Comparison of ENCODE assay signal across 8 cellular contexts in genomic region chr6:116876635-116877611, GRCh38. TPM values are rescaled to one million over a fixed set of nuclear protein-coding genes. Genes with fewer than 3 reads are reported as not detected.
A peak's percentile ranks its signal among the peaks of the same experiment; 100 is the strongest.
DNase-seq lines count a peak whose midpoint lies in the region; ATAC-seq and TF ChIP-seq lines count a peak whose summit lies in the region.

Gene RFX6, plus strand, starts transcription at chr6:116877242. Its CDS starts 34 bp downstream, at chr6:116877276.

- no peaks in the 10 kb centered on the region for H3K27me3 ChIP-seq in CD4-positive, alpha-beta memory T cell (ENCODE audit: insufficient read depth, low read length)
- H3K27me3 ChIP-seq in colonic mucosa (peaks cover 22% of the 10 kb centered on the region), muscle layer of duodenum (ENCODE audit: low read depth, low read length) (peaks cover 28% of the 10 kb centered on the region), vagina (no peaks in the 10 kb centered on the region)

- H3K27ac ChIP-seq in CD4-positive, alpha-beta memory T cell (ENCODE audit: low read depth, low read length) = no peak within 1 kb of the TSS
- H3K27ac ChIP-seq in colonic mucosa = no peak within 1 kb of the TSS
- H3K27ac ChIP-seq in muscle layer of duodenum (ENCODE audit: low read length) = no peak within 1 kb of the TSS
- no peak within 1 kb of the TSS for H3K27ac ChIP-seq in vagina

- no peak for TF ChIP-seq POLR2A in vagina (IDR thresholded peaks at IDR 0.05)

- ATAC-seq in HG03432 (IDR thresholded peaks at IDR 0.05; ENCODE audit: unreplicated experiment) = peak; percentile 41

- H3K4me1 ChIP-seq in CD4-positive, alpha-beta memory T cell (ENCODE audit: insufficient read depth, low read length) = no peaks in the 10 kb centered on the region
- H3K4me1 ChIP-seq in colonic mucosa = no peaks in the 10 kb centered on the region
- peaks cover 0 to 15% of the 10 kb centered on the region in 2 donors for H3K4me1 ChIP-seq in muscle layer of duodenum (ENCODE audit: control insufficient read depth in 1 of 2, insufficient read depth in 2 of 2, low read length in 2 of 2)
- peaks cover 13% of the 10 kb centered on the region for H3K4me1 ChIP-seq in vagina

- no peak for DNase-seq in CD4-positive, alpha-beta memory T cell
- DNase-seq in colonic mucosa (peak; percentile 24), SHP77 treated with DMSO at 0.1 percent for 48 hours (lab: John Stamatoyannopoulos, UW) (no peak), vagina (ENCODE audit: extremely low spot score in 2 of 2) (no peak), A172 (ENCODE audit: low spot score) (no peak)
- DNase-seq in stimulated activated CD4-positive, alpha-beta T cell treated with anti-CD3 and anti-CD28 coated beads, Interleukin-15, amount 100 ng/mL, for 24 hours = no peak

- peaks cover 23 to 30% of the 10 kb centered on the region in 2 donors for H3K27me3 Mint-ChIP-seq in CD4-positive, alpha-beta memory T cell

- peak within 1 kb of the TSS in 7 of 8 donors; percentile 37 to 80 (median 62) for H3K4me3 Mint-ChIP-seq in CD4-positive, alpha-beta memory T cell

- POLR2A ChIA-PET in CD4-positive, alpha-beta memory T cell (lab: Charles Lee; ENCODE audit: partially characterized antibody) = no interaction called here

- H3K4me3 ChIP-seq in CD4-positive, alpha-beta memory T cell (ENCODE audit: low read length in 2 of 2) = no peak within 1 kb of the TSS
- H3K4me3 ChIP-seq in colonic mucosa (peak within 1 kb of the TSS; percentile 42), muscle layer of duodenum (ENCODE audit: low read depth in 1 of 2, low read length in 2 of 2) (peak within 1 kb of the TSS; percentile 23 to 50), vagina (peak within 1 kb of the TSS in 1 of 2 donors; percentile 41)

- peaks cover 7 to 17% (median 9%) of the 10 kb centered on the region in 4 donors for H3K4me1 Mint-ChIP-seq in CD4-positive, alpha-beta memory T cell

- no peaks in the 10 kb centered on the region for H3K36me3 Mint-ChIP-seq in CD4-positive, alpha-beta memory T cell

- H3K9me3 Mint-ChIP-seq in CD4-positive, alpha-beta memory T cell = peaks cover 0 to 10% (median 4%) of the 10 kb centered on the region in 8 donors

- intact Hi-C loops in CD4-positive, alpha-beta memory T cell (cut with micrococcal nuclease) = no loop called here
- intact Hi-C loops in colonic mucosa (cut with DNase I) (no loop called here), vagina (cut with DNase I) (no loop called here)

- TF ChIP-seq CTCF in colonic mucosa (IDR thresholded peaks at IDR 0.05) (no peak), vagina (IDR thresholded peaks at IDR 0.05) (no peak)

- CTCF ChIA-PET in CD4-positive, alpha-beta memory T cell (lab: Charles Lee; ENCODE audit: partially characterized antibody) = no interaction called here

- H3K27ac Mint-ChIP-seq in CD4-positive, alpha-beta memory T cell = no peak within 1 kb of the TSS

- H3K9me3 ChIP-seq in CD4-positive, alpha-beta memory T cell (ENCODE audit: control insufficient read depth in 1 of 2, low read length in 2 of 2) = no peaks in the 10 kb centered on the region
- H3K9me3 ChIP-seq in colonic mucosa (no peaks in the 10 kb centered on the region), muscle layer of duodenum (ENCODE audit: control insufficient read depth in 1 of 2, low read length in 2 of 2) (peaks cover 0 to 6% of the 10 kb centered on the region in 2 donors), vagina (no peaks in the 10 kb centered on the region)

- no peak within 1 kb of the TSS for H3K9ac ChIP-seq in colonic mucosa (ENCODE audit: low read depth in 2 of 2, low read length in 2 of 2)

- H3K36me3 ChIP-seq in CD4-positive, alpha-beta memory T cell (ENCODE audit: insufficient read depth, low read length) = no peaks in the 10 kb centered on the region
- H3K36me3 ChIP-seq in colonic mucosa (no peaks in the 10 kb centered on the region), muscle layer of duodenum (ENCODE audit: control insufficient read depth in 1 of 2, insufficient read depth in 2 of 2, low read length in 2 of 2) (no peaks in the 10 kb centered on the region), vagina (no peaks in the 10 kb centered on the region)

RNA-seq across cellular contexts. Expression of gene RFX6, which starts in this region (rescaled TPM):
- total RNA-seq in CD4-positive, alpha-beta memory T cell = not detected
- not detected for polyA plus RNA-seq in CD4-positive, alpha-beta memory T cell
- total RNA-seq in colonic mucosa = 1 to 10 TPM in 1 of 2 donors, under 1 TPM in 1; 0.59 to 1.6 TPM
- total RNA-seq in vagina = not detected
- total RNA-seq in A172 (2014; rRNA removed; shearing (Covaris generic)) = not detected in 2 replicates

Comparison
In these comparisons a context has a peak if more than half of its experiments do, and no peak if none do; other contexts are left out.
1. H3K4me3 ChIP-seq: peak in colonic mucosa (single experiment) and muscle layer of duodenum (2 of 2); none in CD4-positive, alpha-beta memory T cell (0 of 2).